In genomic region chr9:136991993-136992818, GRCh38 we compare ENCODE assay signal across 1 cellular context.
TF ChIP-seq lines count a peak whose summit lies in the region.

Gene PAXX, plus strand, starts transcription at chr9:136992422. Its CDS starts 22 bp downstream, at chr9:136992444.

TF ChIP-seq in H1, 55 proteins besides CTCF, POLR2A, EP300 and RAD21:
- TF ChIP-seq EZH2 (IDR thresholded peaks at IDR 0.05; ENCODE audit: low read depth, low read length, severe bottlenecking) (no peak), E2F6 (IDR thresholded peaks at IDR 0.05) (peak; percentile 89), PHF8 (conservative IDR thresholded peaks at IDR 0.05; ENCODE audit: low read depth, low read length) (peak; percentile 57; the same call in 1 of the 2 replicates), CREB1 (IDR thresholded peaks at IDR 0.05) (0 out of 2 replicates have a peak, but pooled peaks have one; percentile 10), TEAD4 (IDR thresholded peaks at IDR 0.05; ENCODE audit: low read depth, low read length) (no peak), RXRA (IDR thresholded peaks at IDR 0.05; ENCODE audit: insufficient read depth, low read depth, low read length) (no peak), KDM4A (IDR thresholded peaks at IDR 0.05; ENCODE audit: low read depth, low read length, severe bottlenecking) (peak; percentile 76), BACH1 (IDR thresholded peaks at IDR 0.05; ENCODE audit: low read length) (no peak), GTF2F1 (IDR thresholded peaks at IDR 0.05; ENCODE audit: borderline replicate concordance, low read depth, low read length) (no peak), TAF1 (IDR thresholded peaks at IDR 0.05; ENCODE audit: low read depth, low read length) (no peak), ATF3 (IDR thresholded peaks at IDR 0.05; ENCODE audit: insufficient read depth, low read depth, low read length) (no peak), YY1 (IDR thresholded peaks at IDR 0.05; ENCODE audit: low read depth, low read length) (no peak), NRF1 (IDR thresholded peaks at IDR 0.05; ENCODE audit: low read depth, low read length) (no peak; the same call in 1 of the 2 replicates), MAX (IDR thresholded peaks at IDR 0.05) (peak; percentile 81), SUZ12 (IDR thresholded peaks at IDR 0.05; ENCODE audit: low read length) (no peak), TBP (IDR thresholded peaks at IDR 0.05; ENCODE audit: low read depth, low read length) (no peak), SP4 (IDR thresholded peaks at IDR 0.05; ENCODE audit: low read length) (no peak), SIN3A (conservative IDR thresholded peaks at IDR 0.05 in 1 of 2, IDR thresholded peaks at IDR 0.05 in 1 of 2; ENCODE audit: low read depth in 1 of 2, low read length in 2 of 2) (peak in 1 of 2 experiments; percentile 59; a peak in 1 of 4 replicates), EGR1 (IDR thresholded peaks at IDR 0.05; ENCODE audit: borderline replicate concordance, low read depth, low read length) (no peak), MAFK (IDR thresholded peaks at IDR 0.05; ENCODE audit: low read depth, low read length) (no peak), USF2 (IDR thresholded peaks at IDR 0.05; ENCODE audit: low read length) (no peak), ASH2L (IDR thresholded peaks at IDR 0.05; ENCODE audit: low read length) (no peak), KDM1A (IDR thresholded peaks at IDR 0.05; ENCODE audit: borderline replicate concordance, low read length) (no peak), BRCA1 (IDR thresholded peaks at IDR 0.05; ENCODE audit: low read depth, low read length) (no peak), RFX5 (IDR thresholded peaks at IDR 0.05; ENCODE audit: borderline replicate concordance, low read depth, low read length) (no peak), POU5F1 (IDR thresholded peaks at IDR 0.05; ENCODE audit: low read depth, low read length) (no peak), CTBP2 (IDR thresholded peaks at IDR 0.05; ENCODE audit: borderline replicate concordance, insufficient read depth, insufficient read length, low read length) (no peak), KDM5A (IDR thresholded peaks at IDR 0.05; ENCODE audit: low read length) (no peak), SRF (IDR thresholded peaks at IDR 0.05; ENCODE audit: low read depth, low read length) (no peak), SP1 (IDR thresholded peaks at IDR 0.05; ENCODE audit: low read depth, low read length) (0 out of 2 replicates have a peak, but pooled peaks have one; percentile 6), SIRT6 (IDR thresholded peaks at IDR 0.05; ENCODE audit: low read length) (no peak), TCF12 (IDR thresholded peaks at IDR 0.05; ENCODE audit: low read depth, low read length) (no peak), CBX8 (IDR thresholded peaks at IDR 0.05; ENCODE audit: borderline replicate concordance, low read depth, low read length) (no peak), NANOG (IDR thresholded peaks at IDR 0.05; ENCODE audit: insufficient read depth, low read depth, low read length, poor library complexity, severe bottlenecking) (no peak), CHD2 (IDR thresholded peaks at IDR 0.05; ENCODE audit: low read length) (no peak)
